Comparison of ENCODE assay signal across 1 cellular context in the genomic region with DNA sequence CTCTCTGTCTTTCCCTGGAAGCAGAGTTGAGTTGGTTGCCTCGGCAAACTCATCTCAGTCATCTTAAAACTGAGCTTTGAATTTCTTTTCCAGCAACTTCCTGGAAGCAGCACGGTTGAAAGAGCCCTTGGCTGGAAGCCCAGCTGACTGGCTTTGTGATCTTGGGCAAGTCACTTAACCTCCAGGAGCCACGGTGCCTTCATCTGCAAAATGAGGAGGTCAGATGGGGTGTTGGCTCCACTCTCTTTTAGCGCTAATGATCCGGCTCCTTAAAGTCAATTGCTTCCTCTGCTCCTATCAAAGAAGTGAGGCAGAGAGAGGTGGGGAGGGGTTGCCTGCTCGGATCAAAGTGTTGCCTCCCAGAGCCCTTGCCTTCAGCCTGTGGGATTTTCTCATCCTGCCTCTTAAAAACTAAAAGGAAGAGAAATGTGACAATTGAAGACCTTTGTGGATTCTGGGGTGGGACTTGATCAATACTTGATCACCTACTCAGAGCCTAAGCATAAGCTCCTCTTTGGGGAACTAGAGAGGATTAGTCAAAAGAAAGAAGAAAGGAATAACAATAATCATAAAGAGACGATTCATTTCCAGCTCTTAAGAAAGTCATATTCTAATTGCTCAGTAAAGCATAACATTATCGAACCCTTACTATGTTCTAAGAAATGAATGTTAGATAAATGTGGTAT.
TF ChIP-seq lines count a peak whose summit lies in the region.

No MANE protein-coding gene starts in this region.

TF ChIP-seq in GM23338, 12 proteins besides CTCF, POLR2A, EP300 and RAD21 (continued from another document):
- TF ChIP-seq ZNF462 (CRISPR knock-in tag; IDR thresholded peaks at IDR 0.05) (no peak), STAT1 (IDR thresholded peaks at IDR 0.05; ENCODE audit: unreplicated experiment) (no peak)
